Comparison of ENCODE assay signal across 11 cellular contexts in the genomic region with DNA sequence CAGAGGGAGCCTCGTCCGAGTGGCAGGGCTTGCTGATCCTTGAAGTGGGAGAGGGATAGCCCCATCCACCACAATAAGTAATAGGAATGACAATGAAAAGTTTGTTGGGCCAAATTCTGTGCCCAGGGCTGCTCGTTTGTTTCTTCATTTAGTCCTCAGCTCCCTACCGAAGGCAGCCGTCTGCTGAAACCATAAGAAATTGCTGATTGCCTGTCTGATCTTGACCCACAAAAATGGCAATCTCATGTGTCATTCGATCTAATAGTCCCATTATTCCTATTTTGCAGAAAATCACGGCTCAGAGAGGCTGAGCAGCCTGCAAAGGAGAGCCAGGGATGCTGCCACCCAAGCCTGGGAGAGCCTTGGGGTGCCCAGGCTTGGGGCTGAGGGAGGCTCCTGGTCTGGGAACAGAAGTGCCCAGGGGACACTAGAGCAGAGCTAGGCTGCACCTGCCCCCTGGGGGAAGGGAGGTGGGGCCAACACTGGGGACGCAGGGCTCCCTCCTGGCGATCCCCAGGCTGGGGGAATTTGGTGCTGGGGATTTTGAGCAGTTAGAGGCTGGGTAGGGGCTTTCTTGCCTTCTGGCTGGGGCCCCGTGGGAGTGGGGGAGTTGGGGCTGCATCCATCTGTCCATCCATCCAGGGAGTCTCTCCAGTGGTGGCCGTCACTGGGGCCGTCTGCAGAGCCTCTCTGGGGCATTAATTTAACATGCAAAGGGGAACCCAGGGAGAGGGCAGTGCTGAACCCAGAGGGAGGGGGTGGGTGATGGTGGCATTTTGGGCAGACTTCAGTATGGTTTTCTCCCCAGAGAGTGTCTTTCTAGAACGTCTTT. TPM values are rescaled to one million over a fixed set of nuclear protein-coding genes. Genes with fewer than 3 reads are reported as not detected.
DNase-seq lines count a peak whose midpoint lies in the region; ATAC-seq, FAIRE-seq and TF ChIP-seq lines count a peak whose summit lies in the region.
"Had no signal": no experiment of that assay in that cellular context is flagged by ENCODE, and none has a peak within 500 bp of the region (broad histone marks: within the 10 kb centered on the region; RNA-seq: fewer than 3 reads in every experiment).

No MANE protein-coding gene starts in this region.

- intact Hi-C loops in psoas muscle (cut with DNase I), result no loop called here

- H3K36me3 ChIP-seq in bronchial epithelial cell (ENCODE audit: control insufficient read depth, insufficient read depth, low read length) (no peaks in the 10 kb centered on the region), psoas muscle (ENCODE audit: insufficient read depth in 1 of 2, low read depth in 1 of 2) (no peaks in the 10 kb centered on the region), MG63 (no peaks in the 10 kb centered on the region)

- TF ChIP-seq CTCF in bronchial epithelial cell (IDR thresholded peaks at IDR 0.05; ENCODE audit: insufficient read depth, low read length, severe bottlenecking) (no peak), psoas muscle (IDR thresholded peaks at IDR 0.05) (no peak)

- H3K27me3 ChIP-seq in bronchial epithelial cell (ENCODE audit: control insufficient read depth, insufficient read depth, low read length) (no peaks in the 10 kb centered on the region), psoas muscle (ENCODE audit: insufficient read depth in 3 of 3, low read length in 2 of 3) (peaks cover 0 to 4% (median 0%) of the 10 kb centered on the region in 3 donors), MG63 (no peaks in the 10 kb centered on the region)

- FAIRE-seq in bronchial epithelial cell (lab: Jason Lieb, UNC) (no peak), urothelium cell line (lab: Jason Lieb, UNC) (no peak)
- FAIRE-seq: endometrium had no signal

- WGBS in psoas muscle, 3 donors, result 42 to 48% (median 43%) methylated on average over 13 of the region's 13 CpGs

- no peak for DNase-seq in activated T-cell treated with anti-CD3 and anti-CD28 coated beads, Interleukin-2, amount 50 U/mL, for 72 hours
- DNase-seq in activated T-cell treated with anti-CD3 and anti-CD28 coated beads, Interleukin-2, amount 50 U/mL, for 1 hour, result no peak
- DNase-seq in bronchial epithelial cell (ENCODE audit: low read depth) (peak; percentile 66), urothelium cell line (ENCODE audit: low spot score) (no peak), psoas muscle (no peak), MG63 (no peak)
- DNase-seq in stimulated activated naive CD8-positive, alpha-beta T cell treated with anti-CD3 and anti-CD28 coated beads, Interleukin-15, amount 100 ng/mL, for 72 hours, result no peak
- DNase-seq: activated CD4-positive, alpha-beta T cell treated with anti-CD3 and anti-CD28 coated beads, Interleukin-2, amount 50 U/mL, for 4 hours; naive thymus-derived CD4-positive, alpha-beta T cell had no signal

- H3K4me3 ChIP-seq in bronchial epithelial cell (ENCODE audit: low read depth, low read length) (no peak overlapping the region), psoas muscle (no peak overlapping the region), MG63 (no peak overlapping the region)

- H3K27ac ChIP-seq in psoas muscle, result no peak overlapping the region

- H3K4me3 Mint-ChIP-seq in activated T-cell treated with anti-CD3 and anti-CD28 coated beads, Interleukin-2, amount 50 U/mL, for 72 hours, result peak overlapping the region; percentile 37 to 75
- peak overlapping the region; percentile 57 to 64 for H3K4me3 Mint-ChIP-seq in stimulated activated naive CD8-positive, alpha-beta T cell treated with anti-CD3 and anti-CD28 coated beads, Interleukin-15, amount 100 ng/mL, for 72 hours
- H3K4me3 Mint-ChIP-seq: naive thymus-derived CD4-positive, alpha-beta T cell had no signal

- H3K27ac Mint-ChIP-seq in activated T-cell treated with anti-CD3 and anti-CD28 coated beads, Interleukin-2, amount 50 U/mL, for 72 hours, result no peak overlapping the region
- peak overlapping the region; percentile 43 to 87 for H3K27ac Mint-ChIP-seq in stimulated activated naive CD8-positive, alpha-beta T cell treated with anti-CD3 and anti-CD28 coated beads, Interleukin-15, amount 100 ng/mL, for 72 hours

- H3K9me3 Mint-ChIP-seq in activated T-cell treated with anti-CD3 and anti-CD28 coated beads, Interleukin-2, amount 50 U/mL, for 72 hours, result peaks cover 0 to 3% of the 10 kb centered on the region in 2 donors
- H3K9me3 Mint-ChIP-seq in stimulated activated naive CD8-positive, alpha-beta T cell treated with anti-CD3 and anti-CD28 coated beads, Interleukin-15, amount 100 ng/mL, for 72 hours, result peaks cover 0 to 5% of the 10 kb centered on the region in 2 donors

- H3K9me3 ChIP-seq in psoas muscle (no peaks in the 10 kb centered on the region), MG63 (peaks cover under 1% of the 10 kb centered on the region)

- H3K4me1 Mint-ChIP-seq in activated T-cell treated with anti-CD3 and anti-CD28 coated beads, Interleukin-2, amount 50 U/mL, for 72 hours (ENCODE audit: low read depth), result peaks cover 84% of the 10 kb centered on the region
- H3K4me1 Mint-ChIP-seq in stimulated activated naive CD8-positive, alpha-beta T cell treated with anti-CD3 and anti-CD28 coated beads, Interleukin-15, amount 100 ng/mL, for 72 hours, result peaks cover 75% of the 10 kb centered on the region

- peaks cover 3% of the 10 kb centered on the region in 2 donors for H3K36me3 Mint-ChIP-seq in activated T-cell treated with anti-CD3 and anti-CD28 coated beads, Interleukin-2, amount 50 U/mL, for 72 hours (ENCODE audit: insufficient read depth in 2 of 2)

- ATAC-seq in activated T-cell treated with anti-CD3 and anti-CD28 coated beads, Interleukin-2, amount 50 U/mL, for 72 hours (replicated peaks in 1 of 2), result peak; percentile 5 to 16
- ATAC-seq in HG03196 (IDR thresholded peaks at IDR 0.05; ENCODE audit: unreplicated experiment) (peak; percentile 34), psoas muscle (no peak)
- ATAC-seq in stimulated activated naive CD8-positive, alpha-beta T cell treated with anti-CD3 and anti-CD28 coated beads, Interleukin-15, amount 100 ng/mL, for 72 hours, result peak; percentile 16

- no peaks in the 10 kb centered on the region for H3K4me1 ChIP-seq in psoas muscle

- no peaks in the 10 kb centered on the region for H3K27me3 Mint-ChIP-seq in activated T-cell treated with anti-CD3 and anti-CD28 coated beads, Interleukin-2, amount 50 U/mL, for 72 hours (ENCODE audit: low read depth)
- no peaks in the 10 kb centered on the region for H3K27me3 Mint-ChIP-seq in stimulated activated naive CD8-positive, alpha-beta T cell treated with anti-CD3 and anti-CD28 coated beads, Interleukin-15, amount 100 ng/mL, for 72 hours
- H3K27me3 Mint-ChIP-seq: naive thymus-derived CD4-positive, alpha-beta T cell had no signal

RNA-seq across cellular contexts. Expression of a gene that starts 53.5 kb away (rescaled TPM):
- total RNA-seq in activated T-cell treated with anti-CD3 and anti-CD28 coated beads, Interleukin-2, amount 50 U/mL, for 72 hours, result 100 to 1,000 TPM in 1 of 2 donors, 10 to 100 TPM in 1; 93.7 to 126 TPM
- total RNA-seq in bronchial epithelial cell (0.77 and 0.79 TPM in 2 replicates), psoas muscle (1 to 10 TPM in 2 of 4 donors, under 1 TPM in 2; 0.44 to 8.4 (median 1.5) TPM)
- polyA plus RNA-seq in psoas muscle, result 10 to 100 TPM in 1 of 3 donors, 1 to 10 TPM in 1, under 1 TPM in 1; 0.72 to 12.6 (median 2.1) TPM
- total RNA-seq in MG63 (2014; rRNA removed; shearing (Covaris generic); ENCODE audit: low replicate concordance), result 0.16 TPM in 1 of 2 replicates, not detected in the other

Comparison
In these comparisons a context has a peak if more than half of its experiments do, and no peak if none do; other contexts are left out.
1. ATAC-seq: peak in activated T-cell treated with anti-CD3 and anti-CD28 coated beads, Interleukin-2, amount 50 U/mL, for 72 hours (2 of 2), HG03196 (single experiment) and stimulated activated naive CD8-positive, alpha-beta T cell treated with anti-CD3 and anti-CD28 coated beads, Interleukin-15, amount 100 ng/mL, for 72 hours (single experiment); none in psoas muscle (0 of 4).
2. RNA of a gene that starts 53.5 kb away (total RNA-seq): 93.7 to 126 TPM in activated T-cell treated with anti-CD3 and anti-CD28 coated beads, Interleukin-2, amount 50 U/mL, for 72 hours; 0.44 to 8.4 TPM in psoas muscle, 0.77 to 0.79 TPM in bronchial epithelial cell and 0.16 TPM in MG63; every median in the first group is over 10 times any median in the second.